ENCODE assay signal across 9 cellular contexts in genomic region chr12:26003065-26003464, GRCh38. TPM values are rescaled to one million over a fixed set of nuclear protein-coding genes. Genes with fewer than 3 reads are reported as not detected.
"Had no signal": no experiment of that assay in that cellular context is flagged by ENCODE, and none has a peak within 500 bp of the region (broad histone marks: within the 10 kb centered on the region; RNA-seq: fewer than 3 reads in every experiment).

No MANE protein-coding gene starts in this region.

- H2AFZ ChIP-seq: GM23248 had no signal

- DNase-seq: GM23248, GOT3, H7, KG1 had no signal

- ATAC-seq: HCT116, HepG2 had no signal

- H3K36me3 ChIP-seq: HAP-1 had no signal

- H3K9ac ChIP-seq: GM23248 had no signal

- H3K4me3 Mint-ChIP-seq: IgD-negative memory B cell had no signal

- H3K27ac Mint-ChIP-seq: IgD-negative memory B cell had no signal

- FAIRE-seq: HepG2 had no signal

- H3K4me3 ChIP-seq: GM23248, HAP-1 had no signal

- H3K27ac ChIP-seq: GM23248 had no signal

RNA-seq across cellular contexts. Expression of gene RASSF8, which starts 44.6 kb away (rescaled TPM):
- total RNA-seq: HT-29 had no signal
- polyA plus RNA-seq: IgD-negative memory B cell had no signal
